Comparison of ENCODE assay signal across 8 cellular contexts in genomic region chr19:55640043-55640576, GRCh38. TPM values are rescaled to one million over a fixed set of nuclear protein-coding genes. Genes with fewer than 3 reads are reported as not detected.
DNase-seq lines count a peak whose midpoint lies in the region; ATAC-seq, FAIRE-seq and TF ChIP-seq lines count a peak whose summit lies in the region.

No MANE protein-coding gene starts in this region.

- H3K27ac Mint-ChIP-seq in CD8-positive, alpha-beta T cell = peak overlapping the region; percentile 84
- peak overlapping the region; percentile 86 for H3K27ac Mint-ChIP-seq in T-helper 1 cell treated with Interleukin-12 subunit alpha and Interleukin-12 subunit beta and Interleukin-4 antibody, amounts not matched to agents 30 μg/mL and 1 μg/mL, for 36 hours

- peak overlapping the region; percentile 58 for H2AFZ ChIP-seq in K562 (ENCODE audit: low read depth, low read length)

- peak; percentile 54 for FAIRE-seq in K562 (lab: Jason Lieb, UNC)

- H3K79me2 ChIP-seq in K562 (ENCODE audit: control insufficient read depth, insufficient read depth, low read length) = peaks cover 85% of the 10 kb centered on the region

- H3K9me1 ChIP-seq in K562 (ENCODE audit: control insufficient read depth, insufficient read depth, low read length) = no peaks in the 10 kb centered on the region

- 32% methylated on average over 32 of the region's 38 CpGs for WGBS in K562 (ENCODE audit: insufficient coverage, low coverage, missing lambda C conversion rate)
- WGBS in spleen, 5 donors = 18 to 37% (median 25%) methylated on average over 16 to 38 of the region's 38 CpGs

- H3K36me3 Mint-ChIP-seq in CD8-positive, alpha-beta T cell = peaks cover 26% of the 10 kb centered on the region
- H3K36me3 Mint-ChIP-seq in T-helper 1 cell treated with Interleukin-12 subunit alpha and Interleukin-12 subunit beta and Interleukin-4 antibody, amounts not matched to agents 30 μg/mL and 1 μg/mL, for 36 hours (ENCODE audit: low read depth) = peaks cover 15% of the 10 kb centered on the region

- H3K27ac ChIP-seq in CD8-positive, alpha-beta T cell (ENCODE audit: low read depth, low read length) = peak overlapping the region; percentile 47
- peak overlapping the region; percentile 74 for H3K27ac ChIP-seq in K562 (ENCODE audit: extremely low read depth, low read depth, low read length)
- H3K27ac ChIP-seq in spleen = peak overlapping the region; percentile 88 to 94 (median 92)

- peaks cover 70% of the 10 kb centered on the region for H3K4me1 Mint-ChIP-seq in CD8-positive, alpha-beta T cell (ENCODE audit: low read depth)
- peaks cover 47% of the 10 kb centered on the region for H3K4me1 Mint-ChIP-seq in T-helper 1 cell treated with Interleukin-12 subunit alpha and Interleukin-12 subunit beta and Interleukin-4 antibody, amounts not matched to agents 30 μg/mL and 1 μg/mL, for 36 hours (ENCODE audit: low read depth)

- H3K36me3 ChIP-seq in CD8-positive, alpha-beta T cell (ENCODE audit: insufficient read depth, low read length) = no peaks in the 10 kb centered on the region
- H3K36me3 ChIP-seq in K562 (ENCODE audit: control insufficient read depth, insufficient read depth, low read length) = peaks cover 24% of the 10 kb centered on the region; the same call in 2 of the 3 replicates
- H3K36me3 ChIP-seq in spleen = peaks cover 0 to 18% (median 10%) of the 10 kb centered on the region in 6 donors

- peak; percentile 28 to 52 for TF ChIP-seq RAD21 in K562 (CRISPR knock-in tag; conservative IDR thresholded peaks at IDR 0.05 in 1 of 2, IDR thresholded peaks at IDR 0.05 in 1 of 2)

- in situ Hi-C loops in K562 (cut with MboI) = loop anchor here (25.0 kb wide), 2 partner anchors 503 to 672 kb away; partner anchors contain the start of genes TNNT1 and ZSCAN5A

- TF ChIP-seq POLR2A in K562 (conservative IDR thresholded peaks at IDR 0.05) = no peak
- TF ChIP-seq POLR2A in spleen (IDR thresholded peaks at IDR 0.05) = peak in 1 of 3 donors; percentile 18

- no peaks in the 10 kb centered on the region for H4K20me1 ChIP-seq in K562 (replicated peaks; ENCODE audit: control insufficient read depth, insufficient read depth, low read length)

- peak; percentile 41 for ATAC-seq in CD8-positive, alpha-beta T cell
- peak; percentile 6 for ATAC-seq in HG03442 (IDR thresholded peaks at IDR 0.05; ENCODE audit: unreplicated experiment)
- ATAC-seq in K562 = peak; percentile 20
- ATAC-seq in GM21390 (IDR thresholded peaks at IDR 0.05; ENCODE audit: unreplicated experiment) = no peak
- no peak for ATAC-seq in HG03521 (IDR thresholded peaks at IDR 0.05; ENCODE audit: unreplicated experiment)

- CTCF ChIA-PET in CD8-positive, alpha-beta T cell (lab: Charles Lee) = interaction anchor here (0.5 to 5.9 kb wide), 5 partner anchors 8 to 508 kb away, joined by 3 to 31 read pairs (median 4); partner anchors contain the start of gene CCDC106
- CTCF ChIA-PET in K562 (lab: Yijun Ruan, JAX; ENCODE audit: low intra/inter-chr PET ratio) = interaction anchor here (1.1 kb wide), 1 partner anchor 14 kb away, joined by 5 read pairs; no protein-coding TSS in a partner anchor

- H3K27me3 ChIP-seq in CD8-positive, alpha-beta T cell (ENCODE audit: insufficient read depth, low read length) = no peaks in the 10 kb centered on the region
- H3K27me3 ChIP-seq in K562 (ENCODE audit: control insufficient read depth in 2 of 2, insufficient read depth in 2 of 2, low read length in 2 of 2) (no peaks in the 10 kb centered on the region), spleen (replicated peaks in 1 of 7) (peaks cover 0 to 13% (median 0%) of the 10 kb centered on the region in 7 donors)

- intact Hi-C loops in CD8-positive, alpha-beta T cell (cut with DNase I, micrococcal nuclease) = loop anchor here in 1 of 2 experiments (1.0 to 5.0 kb wide), 3 partner anchors 8 to 253 kb away; partner anchors contain the start of genes RPL28 and UBE2S
- intact Hi-C loops in K562 (cut with micrococcal nuclease) (no loop called here), spleen (cut with DNase I; ENCODE audit: low total_unique reads) (no loop called here)

- peak overlapping the region; percentile 77 for H3K4me3 Mint-ChIP-seq in CD8-positive, alpha-beta T cell
- peak overlapping the region; percentile 66 for H3K4me3 Mint-ChIP-seq in T-helper 1 cell treated with Interleukin-12 subunit alpha and Interleukin-12 subunit beta and Interleukin-4 antibody, amounts not matched to agents 30 μg/mL and 1 μg/mL, for 36 hours

- H3K9me3 Mint-ChIP-seq in CD8-positive, alpha-beta T cell = no peaks in the 10 kb centered on the region
- no peaks in the 10 kb centered on the region for H3K9me3 Mint-ChIP-seq in T-helper 1 cell treated with Interleukin-12 subunit alpha and Interleukin-12 subunit beta and Interleukin-4 antibody, amounts not matched to agents 30 μg/mL and 1 μg/mL, for 36 hours

- peak overlapping the region; percentile 66 for H3K4me3 ChIP-seq in CD8-positive, alpha-beta T cell (ENCODE audit: low read depth, low read length)
- H3K4me3 ChIP-seq in K562 = peak overlapping the region; percentile 94
- H3K4me3 ChIP-seq in iPS-18c (ENCODE audit: insufficient read depth, low read depth, low read length) = peak overlapping the region; percentile 64; the same call in 1 of the 2 replicates
- H3K4me3 ChIP-seq in spleen = peak overlapping the region in 7 of 8 donors; percentile 70 to 96 (median 82)

- H3K9me3 ChIP-seq in CD8-positive, alpha-beta T cell (ENCODE audit: low read length) = no peaks in the 10 kb centered on the region
- H3K9me3 ChIP-seq in K562 (replicated peaks; ENCODE audit: control insufficient read depth, insufficient read depth, low read depth, low read length) (no peaks in the 10 kb centered on the region), iPS-18c (ENCODE audit: control insufficient read depth, insufficient read depth, low read length) (peaks cover 9% of the 10 kb centered on the region), spleen (no peaks in the 10 kb centered on the region)

- no peaks in the 10 kb centered on the region for H3K27me3 Mint-ChIP-seq in CD8-positive, alpha-beta T cell (ENCODE audit: low read depth)
- no peaks in the 10 kb centered on the region for H3K27me3 Mint-ChIP-seq in T-helper 1 cell treated with Interleukin-12 subunit alpha and Interleukin-12 subunit beta and Interleukin-4 antibody, amounts not matched to agents 30 μg/mL and 1 μg/mL, for 36 hours (ENCODE audit: low read depth)

- H3K9ac ChIP-seq in K562 (ENCODE audit: insufficient read depth in 1 of 2, low read depth in 2 of 2, low read length in 2 of 2) = peak overlapping the region; percentile 62 to 89

- BruUV-seq in K562 (replicated peaks; lab: Mats Ljungman, UMichigan) = TSS peak; percentile 86

- peak; percentile 70 for TF ChIP-seq CTCF in CD8-positive, alpha-beta T cell (IDR thresholded peaks at IDR 0.05)
- TF ChIP-seq CTCF in K562 (IDR thresholded peaks at IDR 0.05 in 2 of 3, conservative IDR thresholded peaks at IDR 0.05 in 1 of 3; ENCODE audit: insufficient read depth in 2 of 3, low read depth in 1 of 3, low read length in 3 of 3) = peak; percentile 59 to 90 (median 63)
- TF ChIP-seq CTCF in spleen (IDR thresholded peaks at IDR 0.05 in 8 of 11, conservative IDR thresholded peaks at IDR 0.05 in 3 of 11) = peak; percentile 5 to 70 (median 58)

- DNase-seq in CD8-positive, alpha-beta T cell = peak; percentile 58 to 83 (median 70)
- peak; percentile 62 to 81 (median 67) for DNase-seq in K562 (ENCODE audit: extremely low read depth in 1 of 4, low spot score in 3 of 4)
- DNase-seq in spleen = peak; percentile 94

- no peak for TF ChIP-seq EP300 in K562 (IDR thresholded peaks at IDR 0.05; ENCODE audit: low read length)

- POLR2A ChIA-PET in CD8-positive, alpha-beta T cell (lab: Charles Lee) = interaction anchor here (0.8 to 2.8 kb wide), 4 partner anchors 14 to 164 kb away, joined by 4 to 15 read pairs (median 7); partner anchors contain the start of genes FIZ1, U2AF2, ZNF524 and ZNF784
- POLR2A ChIA-PET in K562 (lab: Yijun Ruan, JAX) = interaction anchor here (0.7 to 1.0 kb wide), 3 partner anchors 14 to 45 kb away, joined by 3 to 5 read pairs (median 4); no protein-coding TSS in a partner anchor

- peaks cover 51% of the 10 kb centered on the region for H3K4me1 ChIP-seq in CD8-positive, alpha-beta T cell (ENCODE audit: insufficient read depth, low read length)
- H3K4me1 ChIP-seq in K562 (replicated peaks in 1 of 2; ENCODE audit: control insufficient read depth in 2 of 2, insufficient read depth in 2 of 2, low read length in 2 of 2) = peaks cover 42 to 69% of the 10 kb centered on the region in 2 experiments
- H3K4me1 ChIP-seq in spleen = peaks cover 42 to 100% (median 86%) of the 10 kb centered on the region in 6 donors

- H3K4me2 ChIP-seq in K562 (ENCODE audit: insufficient read depth, low read length) = peak overlapping the region; percentile 69

RNA-seq across cellular contexts. Expression of gene ZNF580, which starts 0.7 kb away (rescaled TPM):
- total RNA-seq in CD8-positive, alpha-beta T cell = 10 to 100 TPM; 30.1 to 32.0 TPM
- 26.2 and 41.7 TPM in 2 replicates for total RNA-seq in K562 (2011; cell fraction: chromatin; rRNA removed; ENCODE audit: low replicate concordance)
- total RNA-seq in K562 (2011; cell fraction: nucleolus; rRNA removed) = 16.2 and 20.0 TPM in 2 replicates
- 33.4 and 56.4 TPM in 2 replicates for total RNA-seq in K562 (2011; cell fraction: nucleoplasm; rRNA removed)
- total RNA-seq in K562 (2014; rRNA removed) (13.9 and 24.4 TPM in 2 replicates), K562 (2014; rRNA removed; fragmentation: Illumina TruSeq; extraction: Trizol) (5.2 and 5.7 TPM in 2 replicates), K562 (2015; rRNA removed; fragmentation: Illumina TruSeq; extraction: Trizol) (6.0 and 6.8 TPM in 2 replicates), K562 (2021) (38.0 and 47.4 TPM in 2 replicates), spleen (10 to 100 TPM; 25.4 to 58.7 (median 31.7) TPM)
- polyA plus RNA-seq in K562 (2011; rRNA removed) (5.0 and 7.7 TPM in 2 replicates), K562 (2014; fragmentation: Illumina TruSeq; extraction: Trizol) (12.7 and 15.5 TPM in 2 replicates), K562 (2014; fragmentation: Nextera tagmentation; extraction: Ambion mirVana) (1 to 10 TPM; 2.3 to 3.9 TPM), K562 (2014; rRNA removed) (25.2 and 30.8 TPM in 2 replicates), spleen (10 to 100 TPM; 18.9 to 36.7 (median 33.3) TPM)
- polyA plus RNA-seq in K562 (2011; cell fraction: cytosol; rRNA removed) = 10.9 and 21.1 TPM in 2 replicates
- 39.9 and 68.6 TPM in 2 replicates for polyA plus RNA-seq in K562 (2011; cell fraction: nucleus; rRNA removed)
- polyA plus RNA-seq in K562 (2012) = 41.5 and 62.4 TPM in 2 replicates
- polyA minus RNA-seq in K562 (2011; rRNA and poly(A)+ RNA removed) = 4.4 and 4.6 TPM in 2 replicates
- 12.2 and 16.3 TPM in 2 replicates for polyA minus RNA-seq in K562 (2011; cell fraction: cytosol; rRNA and poly(A)+ RNA removed)
- 7.3 and 8.8 TPM in 2 replicates for polyA minus RNA-seq in K562 (2011; cell fraction: nucleus; rRNA and poly(A)+ RNA removed)

RNA-seq across cellular contexts. Expression of gene ZNF581, which starts 3.3 kb away (rescaled TPM):
- total RNA-seq in CD8-positive, alpha-beta T cell = 10 to 100 TPM; 25.6 to 25.7 TPM
- total RNA-seq in K562 (2011; cell fraction: chromatin; rRNA removed; ENCODE audit: low replicate concordance) = 8.2 and 21.8 TPM in 2 replicates
- total RNA-seq in K562 (2011; cell fraction: nucleolus; rRNA removed) = 20.3 and 21.3 TPM in 2 replicates
- total RNA-seq in K562 (2011; cell fraction: nucleoplasm; rRNA removed) = 16.7 and 16.8 TPM in 2 replicates
- total RNA-seq in K562 (2014; rRNA removed) (18.6 and 26.4 TPM in 2 replicates), K562 (2014; rRNA removed; fragmentation: Illumina TruSeq; extraction: Trizol) (7.3 and 8.5 TPM in 2 replicates), K562 (2015; rRNA removed; fragmentation: Illumina TruSeq; extraction: Trizol) (8.6 and 11.0 TPM in 2 replicates), K562 (2021) (35.7 and 39.4 TPM in 2 replicates), spleen (10 to 100 TPM; 21.4 to 34.9 (median 27.2) TPM)
- polyA plus RNA-seq in K562 (2011; rRNA removed) (15.4 and 26.0 TPM in 2 replicates), K562 (2014; fragmentation: Illumina TruSeq; extraction: Trizol) (15.7 and 23.2 TPM in 2 replicates), K562 (2014; fragmentation: Nextera tagmentation; extraction: Ambion mirVana) (1 to 10 TPM; 2.4 to 5.8 TPM), K562 (2014; rRNA removed) (23.2 and 24.0 TPM in 2 replicates), spleen (10 to 100 TPM; 39.8 to 46.5 (median 43.6) TPM)
- polyA plus RNA-seq in K562 (2011; cell fraction: cytosol; rRNA removed) = 30.9 and 47.7 TPM in 2 replicates
- polyA plus RNA-seq in K562 (2011; cell fraction: nucleus; rRNA removed) = 24.0 and 27.6 TPM in 2 replicates
- 19.0 and 47.4 TPM in 2 replicates for polyA plus RNA-seq in K562 (2012)
- 11.6 and 13.6 TPM in 2 replicates for polyA minus RNA-seq in K562 (2011; rRNA and poly(A)+ RNA removed)
- polyA minus RNA-seq in K562 (2011; cell fraction: cytosol; rRNA and poly(A)+ RNA removed) = 15.3 and 31.1 TPM in 2 replicates
- polyA minus RNA-seq in K562 (2011; cell fraction: nucleus; rRNA and poly(A)+ RNA removed) = 4.4 and 6.6 TPM in 2 replicates

RNA-seq across cellular contexts. Expression of gene CCDC106, which starts 7.9 kb away (rescaled TPM):
- 1 to 10 TPM; 1.3 to 2.6 TPM for total RNA-seq in CD8-positive, alpha-beta T cell
- total RNA-seq in K562 (2011; cell fraction: chromatin; rRNA removed; ENCODE audit: low replicate concordance) = 5.5 and 16.0 TPM in 2 replicates
- total RNA-seq in K562 (2011; cell fraction: nucleolus; rRNA removed) = 17.5 and 18.3 TPM in 2 replicates
- total RNA-seq in K562 (2011; cell fraction: nucleoplasm; rRNA removed) = 8.7 and 12.1 TPM in 2 replicates
- 17.8 and 21.9 TPM in 2 replicates for total RNA-seq in K562 (2014; rRNA removed)
- total RNA-seq in K562 (2014; rRNA removed; fragmentation: Illumina TruSeq; extraction: Trizol) = 4.2 and 7.0 TPM in 2 replicates
- 12.2 and 14.3 TPM in 2 replicates for total RNA-seq in K562 (2015; rRNA removed; fragmentation: Illumina TruSeq; extraction: Trizol)
- total RNA-seq in K562 (2021) = 27.5 and 28.2 TPM in 2 replicates
- polyA plus RNA-seq in K562 (2011; rRNA removed) = 7.6 and 11.2 TPM in 2 replicates
- 11.0 and 22.8 TPM in 2 replicates for polyA plus RNA-seq in K562 (2011; cell fraction: cytosol; rRNA removed)
- polyA plus RNA-seq in K562 (2011; cell fraction: nucleus; rRNA removed) = 16.4 and 27.9 TPM in 2 replicates
- polyA plus RNA-seq in K562 (2012) = 22.8 and 23.5 TPM in 2 replicates
- 19.1 and 21.9 TPM in 2 replicates for polyA plus RNA-seq in K562 (2014; fragmentation: Illumina TruSeq; extraction: Trizol)
- under 1 TPM in 1 of 2 experiments, not detected in 1; 0.10 TPM for polyA plus RNA-seq in K562 (2014; fragmentation: Nextera tagmentation; extraction: Ambion mirVana)
- polyA plus RNA-seq in K562 (2014; rRNA removed) = 24.1 and 25.9 TPM in 2 replicates
- polyA minus RNA-seq in K562 (2011; rRNA and poly(A)+ RNA removed) = 1.8 and 1.9 TPM in 2 replicates
- polyA minus RNA-seq in K562 (2011; cell fraction: cytosol; rRNA and poly(A)+ RNA removed) = 7.2 and 12.6 TPM in 2 replicates
- polyA minus RNA-seq in K562 (2011; cell fraction: nucleus; rRNA and poly(A)+ RNA removed) = 5.3 and 6.4 TPM in 2 replicates
- 10 to 100 TPM; 11.9 to 23.4 (median 14.4) TPM for total RNA-seq in spleen
- 10 to 100 TPM; 26.7 to 40.1 (median 37.8) TPM for polyA plus RNA-seq in spleen

RNA-seq across cellular contexts. Expression of gene U2AF2, which starts 14.7 kb away (rescaled TPM):
- 100 to 1,000 TPM; 197 to 201 TPM for total RNA-seq in CD8-positive, alpha-beta T cell
- total RNA-seq in K562 (2011; cell fraction: chromatin; rRNA removed; ENCODE audit: low replicate concordance) = 193 and 483 TPM in 2 replicates
- total RNA-seq in K562 (2011; cell fraction: nucleolus; rRNA removed) = 266 and 305 TPM in 2 replicates
- total RNA-seq in K562 (2011; cell fraction: nucleoplasm; rRNA removed) = 221 and 225 TPM in 2 replicates
- total RNA-seq in K562 (2014; rRNA removed) (279 and 332 TPM in 2 replicates), K562 (2014; rRNA removed; fragmentation: Illumina TruSeq; extraction: Trizol) (36.8 and 58.9 TPM in 2 replicates), K562 (2015; rRNA removed; fragmentation: Illumina TruSeq; extraction: Trizol) (157 and 162 TPM in 2 replicates), K562 (2021) (304 and 321 TPM in 2 replicates), spleen (100 to 1,000 TPM; 109 to 218 (median 176) TPM)
- polyA plus RNA-seq in K562 (2011; rRNA removed) (144 and 156 TPM in 2 replicates), K562 (2014; fragmentation: Illumina TruSeq; extraction: Trizol) (169 and 224 TPM in 2 replicates), K562 (2014; fragmentation: Nextera tagmentation; extraction: Ambion mirVana) (1 to 10 TPM; 3.0 to 4.4 TPM), K562 (2014; rRNA removed) (277 and 331 TPM in 2 replicates), spleen (100 to 1,000 TPM in 1 of 3 donors, 10 to 100 TPM in 2; 67.2 to 190 (median 85.5) TPM)
- 175 and 315 TPM in 2 replicates for polyA plus RNA-seq in K562 (2011; cell fraction: cytosol; rRNA removed)
- polyA plus RNA-seq in K562 (2011; cell fraction: nucleus; rRNA removed) = 395 and 527 TPM in 2 replicates
- 223 and 263 TPM in 2 replicates for polyA plus RNA-seq in K562 (2012)
- polyA minus RNA-seq in K562 (2011; rRNA and poly(A)+ RNA removed) = 42.9 and 75.8 TPM in 2 replicates
- polyA minus RNA-seq in K562 (2011; cell fraction: cytosol; rRNA and poly(A)+ RNA removed) = 113 and 128 TPM in 2 replicates
- polyA minus RNA-seq in K562 (2011; cell fraction: nucleus; rRNA and poly(A)+ RNA removed) = 91.7 and 99.0 TPM in 2 replicates

RNA-seq across cellular contexts. Expression of gene ZNF784, which starts 15.7 kb away (rescaled TPM):
- 10 to 100 TPM; 11.7 to 12.2 TPM for total RNA-seq in CD8-positive, alpha-beta T cell
- total RNA-seq in K562 (2011; cell fraction: chromatin; rRNA removed; ENCODE audit: low replicate concordance) = 6.3 and 14.3 TPM in 2 replicates
- total RNA-seq in K562 (2011; cell fraction: nucleolus; rRNA removed) = 10.0 and 12.5 TPM in 2 replicates
- total RNA-seq in K562 (2011; cell fraction: nucleoplasm; rRNA removed) = 7.7 and 9.6 TPM in 2 replicates
- 2.0 and 3.8 TPM in 2 replicates for total RNA-seq in K562 (2014; rRNA removed)
- 1.6 TPM in 2 replicates for total RNA-seq in K562 (2014; rRNA removed; fragmentation: Illumina TruSeq; extraction: Trizol)
- total RNA-seq in K562 (2015; rRNA removed; fragmentation: Illumina TruSeq; extraction: Trizol) = 2.7 and 3.2 TPM in 2 replicates
- 4.6 and 6.1 TPM in 2 replicates for total RNA-seq in K562 (2021)
- polyA plus RNA-seq in K562 (2011; rRNA removed) = 2.1 and 3.5 TPM in 2 replicates
- 2.0 and 4.3 TPM in 2 replicates for polyA plus RNA-seq in K562 (2011; cell fraction: cytosol; rRNA removed)
- 11.3 and 16.1 TPM in 2 replicates for polyA plus RNA-seq in K562 (2011; cell fraction: nucleus; rRNA removed)
- 7.3 and 7.9 TPM in 2 replicates for polyA plus RNA-seq in K562 (2012)
- polyA plus RNA-seq in K562 (2014; fragmentation: Illumina TruSeq; extraction: Trizol) = 4.1 and 5.1 TPM in 2 replicates
- polyA plus RNA-seq in K562 (2014; fragmentation: Nextera tagmentation; extraction: Ambion mirVana) = under 1 TPM; 0.14 to 0.17 TPM
- 4.1 and 4.4 TPM in 2 replicates for polyA plus RNA-seq in K562 (2014; rRNA removed)
- 1.4 TPM in 2 replicates for polyA minus RNA-seq in K562 (2011; rRNA and poly(A)+ RNA removed)
- polyA minus RNA-seq in K562 (2011; cell fraction: cytosol; rRNA and poly(A)+ RNA removed) = 1.3 and 2.6 TPM in 2 replicates
- 2.7 TPM in 2 replicates for polyA minus RNA-seq in K562 (2011; cell fraction: nucleus; rRNA and poly(A)+ RNA removed)
- total RNA-seq in spleen = 1 to 10 TPM; 4.0 to 10.0 (median 7.1) TPM
- 1 to 10 TPM; 3.3 to 7.6 (median 5.6) TPM for polyA plus RNA-seq in spleen

Comparison
In these comparisons a context has a peak if more than half of its experiments do, and no peak if none do; other contexts are left out.
1. ATAC-seq: peak in CD8-positive, alpha-beta T cell (single experiment), HG03442 (single experiment) and K562 (single experiment); none in GM21390 (single experiment) and HG03521 (single experiment).
2. Peak in every context shown above with its lines, with median percentiles within 50 percentile points of each other: DNase-seq, H3K27ac ChIP-seq, H3K4me3 ChIP-seq and CTCF ChIP-seq.